ENCODE assay signal across 8 cellular contexts in genomic region chr2:43461461-43462073, GRCh38.
DNase-seq lines count a peak whose midpoint lies in the region; ATAC-seq and TF ChIP-seq lines count a peak whose summit lies in the region.

No MANE protein-coding gene starts in this region.

- no peak overlapping the region for H3K4me3 ChIP-seq in BLaER1 treated with 17β-estradiol and CSF1 and Interleukin-3, amounts not matched to agents 10 nM and 100 nM
- no peak overlapping the region for H3K4me3 ChIP-seq in esophagus muscularis mucosa

- no peak for TF ChIP-seq CTCF in esophagus muscularis mucosa (IDR thresholded peaks at IDR 0.05)

- DNase-seq in esophagus muscularis mucosa (ENCODE audit: extremely low spot score), result no peak
- DNase-seq in GF-D8 (lab: John Stamatoyannopoulos, UW), result no peak
- no peak for DNase-seq in GDM1 (lab: John Stamatoyannopoulos, UW)
- DNase-seq in NCI-H1694 (lab: John Stamatoyannopoulos, UW), result no peak
- no peak for DNase-seq in T1000 (lab: John Stamatoyannopoulos, UW)

- no peaks in the 10 kb centered on the region for H4K20me1 ChIP-seq in BLaER1 treated with 17β-estradiol and CSF1 and Interleukin-3, amounts not matched to agents 10 nM and 100 nM

- H3K36me3 ChIP-seq in BLaER1 treated with 17β-estradiol and CSF1 and Interleukin-3, amounts not matched to agents 10 nM and 100 nM, result peaks cover 0 to 9% (median 0%) of the 10 kb centered on the region in 11 experiments; a peak in 5 of 22 replicates
- H3K36me3 ChIP-seq in esophagus muscularis mucosa, result no peaks in the 10 kb centered on the region

- H3K27ac ChIP-seq in BLaER1 treated with 17β-estradiol and CSF1 and Interleukin-3, amounts not matched to agents 10 nM and 100 nM, result peak overlapping the region in 5 of 11 experiments; percentile 1 to 47 (median 21); a peak in 5 of 22 replicates
- H3K27ac ChIP-seq in esophagus muscularis mucosa (replicated peaks in 1 of 4), result peak overlapping the region; percentile 12 to 54 (median 26)

- no peak for TF ChIP-seq POLR2A in esophagus muscularis mucosa (IDR thresholded peaks at IDR 0.05; ENCODE audit: low read depth)

- peaks cover 0 to 77% (median 14%) of the 10 kb centered on the region in 10 experiments; a peak in 11 of 20 replicates for H3K4me1 ChIP-seq in BLaER1 treated with 17β-estradiol and CSF1 and Interleukin-3, amounts not matched to agents 10 nM and 100 nM
- peaks cover 20 to 78% (median 72%) of the 10 kb centered on the region in 4 donors for H3K4me1 ChIP-seq in esophagus muscularis mucosa

- WGBS in esophagus muscularis mucosa, result 77% methylated on average over 3 of the region's 3 CpGs

- TF ChIP-seq EP300 in esophagus muscularis mucosa (IDR thresholded peaks at IDR 0.05), result no peak

- H3K9me3 ChIP-seq in BLaER1 treated with 17β-estradiol and CSF1 and Interleukin-3, amounts not matched to agents 10 nM and 100 nM (replicated peaks in 1 of 11), result 0 out of 22 replicates have a peak, but pooled peaks cover 0 to 5% (median 0%) of the 10 kb centered on the region in 11 experiments
- H3K9me3 ChIP-seq in esophagus muscularis mucosa, result no peaks in the 10 kb centered on the region

- ATAC-seq in GM19467 (IDR thresholded peaks at IDR 0.05; ENCODE audit: unreplicated experiment), result peak; percentile 72
- peak; percentile 85 for ATAC-seq in HG03442 (IDR thresholded peaks at IDR 0.05; ENCODE audit: unreplicated experiment)

- H3K4me2 ChIP-seq in BLaER1 treated with 17β-estradiol and CSF1 and Interleukin-3, amounts not matched to agents 10 nM and 100 nM, result peak overlapping the region in 6 of 11 experiments; percentile 6 to 70 (median 60); a peak in 11 of 22 replicates

- intact Hi-C loops in esophagus muscularis mucosa (cut with DNase I), result no loop called here

- peak overlapping the region in 3 of 11 experiments; percentile 27 to 38 (median 28); a peak in 3 of 22 replicates for H3K9ac ChIP-seq in BLaER1 treated with 17β-estradiol and CSF1 and Interleukin-3, amounts not matched to agents 10 nM and 100 nM

- H3K27me3 ChIP-seq in BLaER1 treated with 17β-estradiol and CSF1 and Interleukin-3, amounts not matched to agents 10 nM and 100 nM, result no peaks in the 10 kb centered on the region
- H3K27me3 ChIP-seq in esophagus muscularis mucosa, result no peaks in the 10 kb centered on the region
